In genomic region chr20:41031243-41031619, GRCh38 we compare ENCODE assay signal across 9 cellular contexts. TPM values are rescaled to one million over a fixed set of nuclear protein-coding genes. Genes with fewer than 3 reads are reported as not detected.
DNase-seq lines count a peak whose midpoint lies in the region; ATAC-seq and TF ChIP-seq lines count a peak whose summit lies in the region.
"Had no signal": no experiment of that assay in that cellular context is flagged by ENCODE, and none has a peak within 500 bp of the region (broad histone marks: within the 10 kb centered on the region; RNA-seq: fewer than 3 reads in every experiment).

No MANE protein-coding gene starts in this region.

- TF ChIP-seq CTCF in CD14-positive monocyte (IDR thresholded peaks at IDR 0.05) (no peak), LNCaP clone FGC (IDR thresholded peaks at IDR 0.05; ENCODE audit: control insufficient read depth, extremely low read depth, insufficient read depth) (no peak), dorsolateral prefrontal cortex (IDR thresholded peaks at IDR 0.05 in 54 of 56, conservative IDR thresholded peaks at IDR 0.05 in 2 of 56; ENCODE audit: low read depth in 1 of 56, partially characterized antibody in 56 of 56) (no peak), nephron progenitor cell (IDR thresholded peaks at IDR 0.05) (no peak), thyroid gland (IDR thresholded peaks at IDR 0.05) (no peak)

- in situ Hi-C loops in G401 (cut with HindIII; ENCODE audit: low sequenced_read_pairs): no loop called here

- intact Hi-C loops in CD14-positive monocyte (cut with micrococcal nuclease): loop anchor here in 1 of 2 donors (10.0 kb wide), 1 partner anchor 64 kb away; no protein-coding TSS in a partner anchor
- intact Hi-C loops in dorsolateral prefrontal cortex (cut with DNase I): no loop called here
- intact Hi-C loops in thyroid gland (cut with DNase I): no loop called here

- DNase-seq in CD14-positive monocyte (ENCODE audit: low spot score) (no peak), LNCaP clone FGC (ENCODE audit: low read depth) (peak; percentile 77), dorsolateral prefrontal cortex (no peak), nephron progenitor cell (no peak), thyroid gland (no peak), superior temporal gyrus (ENCODE audit: extremely low spot score) (no peak), G401 (ENCODE audit: low spot score) (no peak)
- DNase-seq: colonic mucosa had no signal

- H3K4me3 Mint-ChIP-seq in CD14-positive monocyte: peak overlapping the region; percentile 88 to 89
- H3K4me3 Mint-ChIP-seq in nephron progenitor cell: peak overlapping the region; percentile 99

- 90 to 91% methylated on average over 2 of the region's 2 CpGs for WGBS in thyroid gland, 2 donors

- no peak for TF ChIP-seq POLR2A in thyroid gland (IDR thresholded peaks at IDR 0.05)

- H3K4me1 Mint-ChIP-seq in CD14-positive monocyte (peaks cover 69% of the 10 kb centered on the region), nephron progenitor cell (peaks cover 79% of the 10 kb centered on the region)

- H3K27me3 Mint-ChIP-seq in CD14-positive monocyte (ENCODE audit: low read depth in 3 of 3) (no peaks in the 10 kb centered on the region), nephron progenitor cell (ENCODE audit: low read depth, poor library complexity) (peaks cover 3% of the 10 kb centered on the region)

- no peaks in the 10 kb centered on the region for H3K36me3 ChIP-seq in thyroid gland
- H3K36me3 ChIP-seq: colonic mucosa had no signal

- H3K9me3 Mint-ChIP-seq in CD14-positive monocyte: peaks cover 0 to 2% (median 0%) of the 10 kb centered on the region in 7 donors
- peaks cover 6% of the 10 kb centered on the region for H3K9me3 Mint-ChIP-seq in nephron progenitor cell

- H3K36me3 Mint-ChIP-seq in CD14-positive monocyte: peaks cover 50 to 51% of the 10 kb centered on the region in 2 donors
- peaks cover 56% of the 10 kb centered on the region for H3K36me3 Mint-ChIP-seq in nephron progenitor cell (ENCODE audit: low read depth)

- H3K27me3 ChIP-seq in dorsolateral prefrontal cortex (no peaks in the 10 kb centered on the region), thyroid gland (no peaks in the 10 kb centered on the region)
- H3K27me3 ChIP-seq: colonic mucosa had no signal

- peaks cover 35 to 56% of the 10 kb centered on the region in 2 donors for H3K4me1 ChIP-seq in thyroid gland

- peak overlapping the region; percentile 89 for H3K4me3 ChIP-seq in LNCaP clone FGC (ENCODE audit: low read depth, low read length)
- H3K4me3 ChIP-seq in dorsolateral prefrontal cortex: peak overlapping the region in 56 of 59 donors; percentile 5 to 100 (median 95)
- peak overlapping the region in 1 of 3 donors; percentile 4 for H3K4me3 ChIP-seq in thyroid gland (replicated peaks in 1 of 3)

- H3K27ac ChIP-seq in dorsolateral prefrontal cortex (no peak overlapping the region), thyroid gland (no peak overlapping the region)

- ATAC-seq in GM18867 (IDR thresholded peaks at IDR 0.05; ENCODE audit: unreplicated experiment): no peak

- H3K27ac Mint-ChIP-seq in CD14-positive monocyte (peak overlapping the region in 4 of 7 donors; percentile 8 to 97 (median 67)), nephron progenitor cell (peak overlapping the region; percentile 45)

- H3K9me3 ChIP-seq in thyroid gland: no peaks in the 10 kb centered on the region
- H3K9me3 ChIP-seq: colonic mucosa had no signal

RNA-seq across cellular contexts. Expression of gene TOP1, which starts 2.6 kb away (rescaled TPM):
- 10 to 100 TPM in 1 of 2 donors, 1 to 10 TPM in 1; 6.9 to 11.5 TPM for polyA plus RNA-seq in CD14-positive monocyte
- total RNA-seq in dorsolateral prefrontal cortex (10 to 100 TPM; 26.8 to 49.2 (median 37.1) TPM), thyroid gland (10 to 100 TPM; 31.3 to 46.3 (median 41.4) TPM)
- 32.1 and 39.7 TPM in 2 replicates for total RNA-seq in G401 (2014; rRNA removed; shearing (Covaris generic))
